In genomic region chr5:34244281-34245031, GRCh38 we compare ENCODE assay signal across 8 cellular contexts.
DNase-seq lines count a peak whose midpoint lies in the region; ATAC-seq and TF ChIP-seq lines count a peak whose summit lies in the region.
"Not testable (repeated sequence)": the region's sequence is repeated elsewhere in the genome, so short reads cannot be mapped to it uniquely, and the experiment has no call there.

No MANE protein-coding gene starts in this region.

- H3K36me3 ChIP-seq in lung (ENCODE audit: control insufficient read depth in 2 of 2, insufficient read depth in 2 of 2, low read length in 2 of 2) = not testable (repeated sequence)

- TF ChIP-seq CTCF in lung (IDR thresholded peaks at IDR 0.05; ENCODE audit: control extremely low read depth, extremely low read depth) = not testable (repeated sequence)

- ATAC-seq in HG03135 (IDR thresholded peaks at IDR 0.05; ENCODE audit: unreplicated experiment) (peak; percentile 59), esophagus mucosa (peak; percentile 48), lung (ENCODE audit: insufficient read depth, low FRiP score) (peak; percentile 72)

- peak; percentile 35 for TF ChIP-seq POLR2A in GM15510 (IDR thresholded peaks at IDR 0.05; ENCODE audit: borderline replicate concordance, extremely low read depth, insufficient read length)

- H3K27me3 ChIP-seq in lung (ENCODE audit: control insufficient read depth, insufficient read depth) = not testable (repeated sequence)

- H3K4me1 ChIP-seq in lung (ENCODE audit: control insufficient read depth in 2 of 2, insufficient read depth in 2 of 2, low read length in 2 of 2) = not testable (repeated sequence)

- not testable (repeated sequence) for H3K27ac ChIP-seq in lung (ENCODE audit: low read depth in 1 of 2, low read length in 1 of 2)

- 0 to 1% methylated on average over 6 to 18 of the region's 41 CpGs for WGBS in lung, 2 donors

- H3K9me3 ChIP-seq in lung (ENCODE audit: control insufficient read depth in 2 of 2, insufficient read depth in 1 of 2, low read length in 1 of 2) = not testable (repeated sequence)

- peak; percentile 50 for DNase-seq in SW480 (ENCODE audit: low spot score)
- peak; percentile 93 for DNase-seq in activated effector memory CD4-positive, alpha-beta T cell treated with anti-CD3 and anti-CD28 coated beads, Interleukin-2, amount 50 U/mL, for 16 hours
- peak; percentile 70 for DNase-seq in lung (ENCODE audit: low spot score)
- DNase-seq in stimulated activated CD4-positive, alpha-beta T cell treated with anti-CD3 and anti-CD28 coated beads, Interleukin-12 subunit alpha, Interleukin-12 subunit beta, amount 100 ng/mL, for 24 hours (ENCODE audit: low read depth in 2 of 2) = peak; percentile 62 to 67
- peak; percentile 72 for DNase-seq in ureter (ENCODE audit: low spot score)

- not testable (repeated sequence) for H3K4me3 ChIP-seq in lung
